Comparison of ENCODE assay signal across 8 cellular contexts in the genomic region with DNA sequence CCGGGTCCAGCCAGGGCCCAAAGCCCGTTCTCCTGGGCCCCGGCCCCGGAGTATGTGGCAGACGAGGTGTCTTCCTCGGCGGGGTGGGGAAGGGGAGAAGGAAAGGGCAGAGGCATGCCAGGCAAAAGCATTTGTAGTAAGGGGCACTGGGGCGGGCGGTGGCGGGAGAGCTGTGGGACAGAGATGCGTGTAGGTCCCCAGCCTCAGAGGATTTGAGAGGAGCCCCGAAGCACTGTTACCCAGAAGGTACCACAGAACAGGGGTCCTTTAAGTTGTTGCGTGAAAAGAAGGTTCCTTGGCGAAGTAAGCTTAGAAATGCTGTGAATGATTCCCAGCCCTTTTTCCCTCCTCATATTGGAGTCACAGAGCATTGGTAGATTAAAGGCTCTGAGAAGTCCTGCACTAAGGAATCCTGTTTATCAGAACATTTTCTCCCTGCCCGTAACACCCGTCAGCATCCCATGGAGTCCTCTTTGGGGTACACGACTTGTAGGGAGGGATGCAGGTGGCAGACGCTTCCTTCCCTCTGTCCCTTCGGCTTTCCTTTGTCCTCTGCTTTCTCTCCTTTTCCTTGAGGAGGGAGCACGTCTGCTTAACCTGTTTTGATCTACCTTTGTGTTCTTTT. TPM values are rescaled to one million over a fixed set of nuclear protein-coding genes. Genes with fewer than 3 reads are reported as not detected.
A peak's percentile ranks its signal among the peaks of the same experiment; 100 is the strongest.
DNase-seq lines count a peak whose midpoint lies in the region; ATAC-seq and TF ChIP-seq lines count a peak whose summit lies in the region.

No MANE protein-coding gene starts in this region.

- TF ChIP-seq RAD21 in HCT116 (IDR thresholded peaks at IDR 0.05; ENCODE audit: low read depth) = no peak

- H3K27ac Mint-ChIP-seq in activated CD8-positive, alpha-beta T cell treated with anti-CD3 and anti-CD28 coated beads for 36 hours = peak overlapping the region; percentile 52

- H3K4me2 ChIP-seq in HCT116 (ENCODE audit: low read length) (peak overlapping the region; percentile 71), smooth muscle cell (peak overlapping the region; percentile 91)

- H3K27me3 ChIP-seq in HCT116 (ENCODE audit: insufficient read depth, low read length) = no peaks in the 10 kb centered on the region
- H3K27me3 ChIP-seq in smooth muscle cell (ENCODE audit: low read depth) = no peaks in the 10 kb centered on the region

- intact Hi-C loops in HCT116 (cut with micrococcal nuclease) = no loop called here
- intact Hi-C loops in activated CD8-positive, alpha-beta T cell treated with anti-CD3 and anti-CD28 coated beads for 36 hours (cut with micrococcal nuclease) = no loop called here

- 44% methylated on average over 20 of the region's 20 CpGs for WGBS in smooth muscle cell (ENCODE audit: low lambda C conversion rate)

- peak overlapping the region; percentile 74 for H3K4me3 Mint-ChIP-seq in activated CD8-positive, alpha-beta T cell treated with anti-CD3 and anti-CD28 coated beads for 36 hours

- DNase-seq in HCT116 (ENCODE audit: low read depth, low spot score) = no peak
- DNase-seq in activated CD8-positive, alpha-beta T cell treated with anti-CD3 and anti-CD28 coated beads for 36 hours = no peak
- no peak for DNase-seq in smooth muscle cell (lab: John Stamatoyannopoulos, UW; ENCODE audit: unreplicated experiment)
- no peak for DNase-seq in midbrain (lab: John Stamatoyannopoulos, UW)
- no peak for DNase-seq in DMS153 (lab: John Stamatoyannopoulos, UW)

- peaks cover 7% of the 10 kb centered on the region for H3K4me1 Mint-ChIP-seq in activated CD8-positive, alpha-beta T cell treated with anti-CD3 and anti-CD28 coated beads for 36 hours (ENCODE audit: low read depth)

- H3K4me1 ChIP-seq in HCT116 (ENCODE audit: control insufficient read depth in 1 of 2, insufficient read depth in 2 of 2, low read length in 2 of 2) (peaks cover 0 to 9% of the 10 kb centered on the region in 2 experiments; a peak in 1 of 4 replicates), smooth muscle cell (ENCODE audit: low read depth) (no peaks in the 10 kb centered on the region)

- TF ChIP-seq CTCF in HCT116 (IDR thresholded peaks at IDR 0.05 in 2 of 3, conservative IDR thresholded peaks at IDR 0.05 in 1 of 3; ENCODE audit: borderline replicate concordance in 1 of 3, insufficient read depth in 1 of 3, low read depth in 2 of 3, low read length in 2 of 3) = no peak
- TF ChIP-seq CTCF in activated CD8-positive, alpha-beta T cell treated with anti-CD3 and anti-CD28 coated beads for 36 hours (IDR thresholded peaks at IDR 0.05) = no peak
- no peak for TF ChIP-seq CTCF in smooth muscle cell (IDR thresholded peaks at IDR 0.05; ENCODE audit: borderline replicate concordance, insufficient read depth, poor library complexity, severe bottlenecking)

- H3K36me3 ChIP-seq in HCT116 (ENCODE audit: control insufficient read depth in 1 of 2, insufficient read depth in 2 of 2, low read length in 2 of 2) (no peaks in the 10 kb centered on the region), smooth muscle cell (ENCODE audit: low read depth) (no peaks in the 10 kb centered on the region)

- CTCF ChIA-PET in HCT116 (lab: Charles Lee) = interaction anchor here (1.0 kb wide), 1 partner anchor 14 kb away, joined by 3 read pairs; no protein-coding TSS in a partner anchor
- CTCF ChIA-PET in activated CD8-positive, alpha-beta T cell treated with anti-CD3 and anti-CD28 coated beads for 36 hours (lab: Charles Lee) = interaction anchor here (0.5 to 5.3 kb wide), 14 partner anchors 9 to 284 kb away, joined by 3 to 30 read pairs (median 4); partner anchors contain the start of genes HADHA and RAB10

- H3K9me3 ChIP-seq in HCT116 (ENCODE audit: control insufficient read depth in 1 of 2, insufficient read depth in 1 of 2, low read depth in 1 of 2, low read length in 2 of 2) (no peaks in the 10 kb centered on the region), smooth muscle cell (replicated peaks; ENCODE audit: low read depth) (no peaks in the 10 kb centered on the region)

- peak overlapping the region; percentile 36; the same call in 1 of the 2 replicates for H3K27ac ChIP-seq in HCT116 (ENCODE audit: low read depth, low read length)
- H3K27ac ChIP-seq in smooth muscle cell (ENCODE audit: low read depth) = no peak overlapping the region

- POLR2A ChIA-PET in HCT116 (lab: Charles Lee) = no interaction called here
- POLR2A ChIA-PET in activated CD8-positive, alpha-beta T cell treated with anti-CD3 and anti-CD28 coated beads for 36 hours (lab: Charles Lee) = interaction anchor here (0.6 to 2.1 kb wide), 8 partner anchors 9 to 152 kb away, joined by 3 to 8 read pairs (median 4); partner anchors contain the start of genes HADHA, HADHB and RAB10

- H3K36me3 Mint-ChIP-seq in activated CD8-positive, alpha-beta T cell treated with anti-CD3 and anti-CD28 coated beads for 36 hours (ENCODE audit: low read depth) = no peaks in the 10 kb centered on the region

- no peak; the same call in 1 of the 2 replicates for ATAC-seq in HCT116
- no peak for ATAC-seq in activated CD8-positive, alpha-beta T cell treated with anti-CD3 and anti-CD28 coated beads for 36 hours
- no peak for ATAC-seq in GM19463 (IDR thresholded peaks at IDR 0.05; ENCODE audit: unreplicated experiment)
- no peak for ATAC-seq in GM21360 (IDR thresholded peaks at IDR 0.05; ENCODE audit: unreplicated experiment)

- no peak for TF ChIP-seq POLR2A in HCT116 (IDR thresholded peaks at IDR 0.05; ENCODE audit: borderline replicate concordance, extremely low read depth, insufficient read depth, insufficient read length)

- peaks cover 7% of the 10 kb centered on the region for H3K27me3 Mint-ChIP-seq in activated CD8-positive, alpha-beta T cell treated with anti-CD3 and anti-CD28 coated beads for 36 hours

- H3K4me3 ChIP-seq in HCT116 (replicated peaks in 1 of 2; ENCODE audit: low read depth in 1 of 2, low read length in 2 of 2) (peak overlapping the region; percentile 44 to 58), iPS-11a (ENCODE audit: low read depth, low read length) (peak overlapping the region; percentile 39), smooth muscle cell (peak overlapping the region; percentile 71)

- H3K9me2 ChIP-seq in HCT116 (ENCODE audit: insufficient read depth) = no peaks in the 10 kb centered on the region

- RAD21 ChIA-PET in HCT116 (lab: Charles Lee; ENCODE audit: low non-redundant PET in 1 of 2, low total read pairs in 2 of 2, uncharacterized antibody in 2 of 2, unreplicated experiment in 2 of 2) = no interaction called here

- no peak overlapping the region for H2AFZ ChIP-seq in HCT116 (ENCODE audit: low read depth, low read length, poor library complexity, severe bottlenecking)
- peak overlapping the region; percentile 85 for H2AFZ ChIP-seq in smooth muscle cell (ENCODE audit: low read depth)

- no peaks in the 10 kb centered on the region for H3F3A ChIP-seq in smooth muscle cell (ENCODE audit: low read depth)

- TSS peak; percentile 36 for BruUV-seq in HCT116 (replicated peaks; lab: Mats Ljungman, UMichigan)

- H3K9ac ChIP-seq in HCT116 (ENCODE audit: low read length) (peak overlapping the region; percentile 65), smooth muscle cell (ENCODE audit: low read depth) (peak overlapping the region; percentile 72)

- H3K79me2 ChIP-seq in HCT116 (ENCODE audit: insufficient read depth, low read length) (no peaks in the 10 kb centered on the region), smooth muscle cell (ENCODE audit: low read depth) (no peaks in the 10 kb centered on the region)

- H3K9me3 Mint-ChIP-seq in activated CD8-positive, alpha-beta T cell treated with anti-CD3 and anti-CD28 coated beads for 36 hours = no peaks in the 10 kb centered on the region

- H4K20me1 ChIP-seq in HCT116 (ENCODE audit: insufficient read depth) (no peaks in the 10 kb centered on the region), smooth muscle cell (ENCODE audit: low read depth) (no peaks in the 10 kb centered on the region)

TF ChIP-seq in HCT116, 20 proteins besides CTCF, POLR2A, EP300 and RAD21 (continues in another document):
- TF ChIP-seq TCF7L2 (IDR thresholded peaks at IDR 0.05; ENCODE audit: borderline replicate concordance, extremely low read depth, insufficient read depth, insufficient read length) (no peak), JUND (IDR thresholded peaks at IDR 0.05) (no peak), FOSL1 (IDR thresholded peaks at IDR 0.05; ENCODE audit: low read depth) (no peak), ATF3 (IDR thresholded peaks at IDR 0.05) (no peak), POLR2AphosphoS5 (IDR thresholded peaks at IDR 0.05; ENCODE audit: low read depth, low read length) (no peak), EGR1 (IDR thresholded peaks at IDR 0.05; ENCODE audit: low read depth) (no peak), CEBPB (IDR thresholded peaks at IDR 0.05; ENCODE audit: low read depth) (no peak)
- TF ChIP-seq, protein P1, sequence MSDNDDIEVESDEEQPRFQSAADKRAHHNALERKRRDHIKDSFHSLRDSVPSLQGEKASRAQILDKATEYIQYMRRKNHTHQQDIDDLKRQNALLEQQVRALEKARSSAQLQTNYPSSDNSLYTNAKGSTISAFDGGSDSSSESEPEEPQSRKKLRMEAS (IDR thresholded peaks at IDR 0.05) = no peak

RNA-seq across cellular contexts. Expression of gene GAREM2, which starts 12.5 kb away (rescaled TPM):
- total RNA-seq in HCT116 (2021; ENCODE audit: unreplicated experiment) = 13.3 TPM
- 6.6 and 8.4 TPM in 2 replicates for polyA plus RNA-seq in HCT116 (2012)
- 1 to 10 TPM; 2.2 to 2.7 TPM for total RNA-seq in activated CD8-positive, alpha-beta T cell treated with anti-CD3 and anti-CD28 coated beads for 36 hours
- 2.6 and 2.9 TPM in 2 replicates for total RNA-seq in smooth muscle cell
- polyA plus RNA-seq in smooth muscle cell = 12.2 and 16.2 TPM in 2 replicates

RNA-seq across cellular contexts. Expression of gene HADHA, which starts 59.0 kb away (rescaled TPM):
- total RNA-seq in HCT116 (2021; ENCODE audit: unreplicated experiment) = 101 TPM
- polyA plus RNA-seq in HCT116 (2012) = 67.9 and 85.4 TPM in 2 replicates
- 100 to 1,000 TPM; 118 to 120 TPM for total RNA-seq in activated CD8-positive, alpha-beta T cell treated with anti-CD3 and anti-CD28 coated beads for 36 hours
- total RNA-seq in smooth muscle cell = 96.9 and 104 TPM in 2 replicates
- polyA plus RNA-seq in smooth muscle cell = 90.1 and 111 TPM in 2 replicates

RNA-seq across cellular contexts. Expression of gene HADHB, which starts 59.3 kb away (rescaled TPM):
- total RNA-seq in HCT116 (2021; ENCODE audit: unreplicated experiment) (65.5 TPM), smooth muscle cell (70.8 and 103 TPM in 2 replicates)
- polyA plus RNA-seq in HCT116 (2012) = 42.9 and 43.2 TPM in 2 replicates
- 10 to 100 TPM; 58.8 TPM for total RNA-seq in activated CD8-positive, alpha-beta T cell treated with anti-CD3 and anti-CD28 coated beads for 36 hours
- polyA plus RNA-seq in smooth muscle cell = 89.1 and 96.1 TPM in 2 replicates
